ENCODE assay signal across 1 cellular context in genomic region chr7:40092152-40092551, GRCh38.
TF ChIP-seq lines count a peak whose summit lies in the region.

No MANE protein-coding gene starts in this region.

TF ChIP-seq in GM12878, 131 proteins besides CTCF, POLR2A, EP300 and RAD21:
- TF ChIP-seq CUX1 (IDR thresholded peaks at IDR 0.05; ENCODE audit: insufficient replicate concordance, low read depth, low read length) (no peak), CREB1 (IDR thresholded peaks at IDR 0.05; ENCODE audit: low read depth) (no peak), RB1 (IDR thresholded peaks at IDR 0.05; ENCODE audit: borderline replicate concordance) (no peak), DPF2 (IDR thresholded peaks at IDR 0.05) (no peak), CEBPB (IDR thresholded peaks at IDR 0.05; ENCODE audit: borderline replicate concordance in 1 of 2, low read depth in 2 of 2, low read length in 2 of 2) (no peak), ELK1 (IDR thresholded peaks at IDR 0.05; ENCODE audit: low read depth, low read length) (no peak), SKIL (IDR thresholded peaks at IDR 0.05; ENCODE audit: low read depth, poor library complexity, severe bottlenecking) (no peak), CHD2 (IDR thresholded peaks at IDR 0.05; ENCODE audit: borderline replicate concordance, low read depth, low read length) (no peak), BCLAF1 (IDR thresholded peaks at IDR 0.05) (no peak), RUNX3 (IDR thresholded peaks at IDR 0.05; ENCODE audit: low read length) (no peak), SREBF1 (IDR thresholded peaks at IDR 0.05; ENCODE audit: low read length) (no peak), ZNF207 (IDR thresholded peaks at IDR 0.05; ENCODE audit: borderline replicate concordance) (no peak), NR2C1 (IDR thresholded peaks at IDR 0.05) (no peak)
TF ChIP-seq in GM12878: peak in this region for 0.
